Comparison of ENCODE assay signal across 18 cellular contexts in the genomic region with DNA sequence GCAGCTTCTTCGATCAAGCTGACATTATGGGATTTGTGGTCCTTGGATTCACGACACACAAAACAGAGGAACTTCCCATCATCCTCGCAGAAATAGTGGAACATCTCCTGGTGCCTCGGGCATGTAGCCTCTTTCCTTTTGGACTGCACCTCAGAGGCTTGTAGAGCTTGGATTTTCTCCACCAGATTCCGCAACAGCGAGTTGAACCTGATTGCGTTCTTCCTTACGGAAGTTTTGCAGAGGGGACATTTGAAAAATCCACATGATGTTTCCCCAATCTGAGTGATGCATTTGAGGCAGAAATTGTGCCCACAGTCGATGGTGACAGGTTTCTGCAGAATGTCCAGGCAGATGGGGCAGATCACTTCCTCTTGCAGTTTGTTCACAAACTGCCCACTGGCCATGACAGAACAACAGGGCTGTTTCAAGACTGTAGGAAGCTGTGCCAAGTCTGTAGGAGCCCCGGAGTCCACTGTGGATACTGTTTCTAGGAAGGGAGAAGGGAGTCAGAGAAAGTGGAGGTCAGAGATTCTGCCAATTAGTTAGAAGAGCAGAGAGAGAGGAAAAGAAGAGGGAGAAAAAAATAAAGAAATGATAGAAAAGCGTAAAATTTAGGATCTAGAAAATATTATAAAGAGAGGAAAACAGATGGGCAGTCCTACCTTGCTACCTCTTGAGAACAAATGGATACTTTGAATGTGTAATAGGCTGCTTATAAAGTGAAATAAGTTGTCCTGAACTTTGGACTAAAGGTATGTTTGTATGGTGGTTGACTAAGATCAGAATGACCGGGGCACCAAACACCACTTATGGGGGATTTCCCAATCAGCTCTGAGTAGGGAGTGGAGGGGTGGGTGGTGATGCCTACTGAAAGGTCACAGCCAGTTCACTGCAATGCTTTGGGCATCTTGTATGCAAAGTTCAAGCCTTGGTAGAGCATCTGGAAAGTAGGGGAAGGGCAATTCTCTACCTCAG. TPM values are rescaled to one million over a fixed set of nuclear protein-coding genes. Genes with fewer than 3 reads are reported as not detected.
DNase-seq lines count a peak whose midpoint lies in the region; ATAC-seq, FAIRE-seq and TF ChIP-seq lines count a peak whose summit lies in the region.
"Had no signal": no experiment of that assay in that cellular context is flagged by ENCODE, and none has a peak within 500 bp of the region (broad histone marks: within the 10 kb centered on the region; RNA-seq: fewer than 3 reads in every experiment).

A gene with protein sequence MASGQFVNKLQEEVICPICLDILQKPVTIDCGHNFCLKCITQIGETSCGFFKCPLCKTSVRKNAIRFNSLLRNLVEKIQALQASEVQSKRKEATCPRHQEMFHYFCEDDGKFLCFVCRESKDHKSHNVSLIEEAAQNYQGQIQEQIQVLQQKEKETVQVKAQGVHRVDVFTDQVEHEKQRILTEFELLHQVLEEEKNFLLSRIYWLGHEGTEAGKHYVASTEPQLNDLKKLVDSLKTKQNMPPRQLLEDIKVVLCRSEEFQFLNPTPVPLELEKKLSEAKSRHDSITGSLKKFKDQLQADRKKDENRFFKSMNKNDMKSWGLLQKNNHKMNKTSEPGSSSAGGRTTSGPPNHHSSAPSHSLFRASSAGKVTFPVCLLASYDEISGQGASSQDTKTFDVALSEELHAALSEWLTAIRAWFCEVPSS (minus strand): TSS at position 689 of the 975 bp plus-strand sequence. CDS start 285 bp downstream, at position 404.

- no peak within 1 kb of the TSS for H3K27ac ChIP-seq in HepG2 (ENCODE audit: extremely low read length, insufficient read depth, low read length)
- H3K27ac ChIP-seq: HL-60, psoas muscle, uterus had no signal

- no peak within 1 kb of the TSS for H2AFZ ChIP-seq in HepG2 (ENCODE audit: low read length)

- DNase-seq in Caco-2 (no peak), HT-29 (ENCODE audit: low spot score) (peak; percentile 90), HepG2 (ENCODE audit: low spot score) (peak; percentile 79), occipital lobe (lab: John Stamatoyannopoulos, UW) (no peak)
- DNase-seq in T-helper 2 cell treated with Interferon-gamma antibody and Interleukin-4, amounts not matched to agents 5 μg/mL and 100 μg/mL, for 36 hours (ENCODE audit: low spot score): no peak
- DNase-seq: activated CD4-positive, alpha-beta T cell treated with anti-CD3 and anti-CD28 coated beads for 1 hour; DMS 273 treated with DMSO at 0.1 percent for 48 hours; effector CD8-positive, alpha-beta T cell; foreskin fibroblast; immature natural killer cell; psoas muscle; uterus had no signal

- no peaks in the 10 kb centered on the region for H3K9me3 Mint-ChIP-seq in Caco-2 (ENCODE audit: unreplicated experiment)
- no peaks in the 10 kb centered on the region for H3K9me3 Mint-ChIP-seq in T-helper 2 cell treated with Interferon-gamma antibody and Interleukin-4, amounts not matched to agents 5 μg/mL and 100 μg/mL, for 36 hours
- H3K9me3 Mint-ChIP-seq: activated T-helper 1 cell treated with anti-CD3 and anti-CD28 coated beads, Interleukin-12 subunit alpha, Interleukin-12 subunit beta, Interleukin-2, Interleukin-4 antibody, amounts not matched to agents 30 ng/mL and 10 ng/mL and 1 ng/mL, durations not matched to agents 14 hours and 24 hours and 36 hours; immature natural killer cell had no signal

- no peak for TF ChIP-seq CTCF in Caco-2 (IDR thresholded peaks at IDR 0.05; ENCODE audit: insufficient read depth in 1 of 2, low read depth in 1 of 2, low read length in 1 of 2, severe bottlenecking in 1 of 2, unreplicated experiment in 1 of 2)
- no peak for TF ChIP-seq CTCF in HepG2 (CRISPR knock-in tag; IDR thresholded peaks at IDR 0.05)

- in situ Hi-C loops in HepG2 (cut with HindIII; ENCODE audit: extremely low pct_ligation_motif_present, low pct_unique_long_range_greater_than_20kb): no loop called here

- H3K9me3 ChIP-seq in Caco-2: no peaks in the 10 kb centered on the region
- no peaks in the 10 kb centered on the region for H3K9me3 ChIP-seq in HepG2 (ENCODE audit: low read length)
- H3K9me3 ChIP-seq: psoas muscle, uterus had no signal

- H3K9ac ChIP-seq in HepG2 (ENCODE audit: insufficient read depth, low read depth, low read length): no peak within 1 kb of the TSS

- POLR2A ChIA-PET in Caco-2 (lab: Charles Lee) (no interaction called here), HepG2 (lab: Yijun Ruan, JAX) (interaction anchor here (0.8 to 2.2 kb wide), 8 partner anchors 10 to 101 kb away, joined by 3 to 21 read pairs (median 4); partner anchors contain the start of gene TRIM26)

- no peak for TF ChIP-seq RAD21 in HepG2 (CRISPR knock-in tag; IDR thresholded peaks at IDR 0.05)

- FAIRE-seq in HepG2 (lab: Jason Lieb, UNC): no peak

- peak in 1 of 2 experiments; percentile 38; a peak in 1 of 4 replicates for TF ChIP-seq EP300 in HepG2 (IDR thresholded peaks at IDR 0.05; ENCODE audit: low read depth in 2 of 2, low read length in 2 of 2)
- TF ChIP-seq EP300 in HepG2 (CRISPR knock-in tag; IDR thresholded peaks at IDR 0.05; ENCODE audit: borderline replicate concordance): no peak

- intact Hi-C loops in Caco-2 (cut with micrococcal nuclease; ENCODE audit: unreplicated experiment) (no loop called here), HepG2 (cut with micrococcal nuclease; ENCODE audit: unreplicated experiment) (no loop called here)

- peaks cover 23% of the 10 kb centered on the region for H3K4me1 ChIP-seq in Caco-2
- H3K4me1 ChIP-seq in HepG2 (ENCODE audit: insufficient read depth, low read length): peaks cover 27% of the 10 kb centered on the region
- H3K4me1 ChIP-seq: psoas muscle, uterus had no signal

- ATAC-seq in GM18907 (IDR thresholded peaks at IDR 0.05; ENCODE audit: unreplicated experiment): peak; percentile 84
- ATAC-seq in HepG2: peak; percentile 81
- no peak for ATAC-seq in HG03280 (IDR thresholded peaks at IDR 0.05; ENCODE audit: unreplicated experiment)
- no peak for ATAC-seq in GM21723 (IDR thresholded peaks at IDR 0.05; ENCODE audit: unreplicated experiment)
- ATAC-seq: psoas muscle had no signal

- no peak for TF ChIP-seq POLR2A in HepG2 (IDR thresholded peaks at IDR 0.05; ENCODE audit: insufficient read depth in 1 of 2, low read depth in 2 of 2, low read length in 2 of 2)

- no peaks in the 10 kb centered on the region for H3K27me3 Mint-ChIP-seq in Caco-2 (ENCODE audit: insufficient read depth, unreplicated experiment)
- H3K27me3 Mint-ChIP-seq in T-helper 2 cell treated with Interferon-gamma antibody and Interleukin-4, amounts not matched to agents 5 μg/mL and 100 μg/mL, for 36 hours (ENCODE audit: low read depth): peaks cover 63% of the 10 kb centered on the region

- H3K4me3 ChIP-seq in Caco-2 (ENCODE audit: low read depth, low read length) (no peak within 1 kb of the TSS), HepG2 (replicated peaks in 1 of 3; ENCODE audit: insufficient read depth in 1 of 3, low read depth in 2 of 3, low read length in 3 of 3) (no peak within 1 kb of the TSS)
- H3K4me3 ChIP-seq: psoas muscle, uterus had no signal

- no peaks in the 10 kb centered on the region for H3K36me3 Mint-ChIP-seq in Caco-2 (ENCODE audit: insufficient read depth, unreplicated experiment)
- no peaks in the 10 kb centered on the region for H3K36me3 Mint-ChIP-seq in T-helper 2 cell treated with Interferon-gamma antibody and Interleukin-4, amounts not matched to agents 5 μg/mL and 100 μg/mL, for 36 hours (ENCODE audit: low read depth)
- H3K36me3 Mint-ChIP-seq: brain, immature natural killer cell had no signal

- H3K4me2 ChIP-seq in HepG2 (ENCODE audit: low read depth, low read length): peak within 1 kb of the TSS; percentile 34

- H3K4me3 Mint-ChIP-seq in Caco-2 (ENCODE audit: unreplicated experiment): no peak within 1 kb of the TSS
- no peak within 1 kb of the TSS for H3K4me3 Mint-ChIP-seq in T-helper 2 cell treated with Interferon-gamma antibody and Interleukin-4, amounts not matched to agents 5 μg/mL and 100 μg/mL, for 36 hours
- H3K4me3 Mint-ChIP-seq: activated T-helper 1 cell treated with anti-CD3 and anti-CD28 coated beads, Interleukin-12 subunit alpha, Interleukin-12 subunit beta, Interleukin-2, Interleukin-4 antibody, amounts not matched to agents 30 ng/mL and 10 ng/mL and 1 ng/mL, durations not matched to agents 14 hours and 24 hours and 36 hours; brain; immature natural killer cell had no signal

- H3K27me3 ChIP-seq in Caco-2 (replicated peaks; ENCODE audit: control insufficient read depth, insufficient read depth, low read length): no peaks in the 10 kb centered on the region
- H3K27me3 ChIP-seq in HepG2 (ENCODE audit: control insufficient read depth in 1 of 2, insufficient read depth in 2 of 2, low read length in 2 of 2): no peaks in the 10 kb centered on the region

- H3K36me3 ChIP-seq in Caco-2 (ENCODE audit: control insufficient read depth, insufficient read depth, low read length) (no peaks in the 10 kb centered on the region), HepG2 (replicated peaks in 1 of 2; ENCODE audit: control insufficient read depth in 1 of 2, insufficient read depth in 2 of 2, low read length in 2 of 2) (no peaks in the 10 kb centered on the region)
- H3K36me3 ChIP-seq: uterus had no signal

- WGBS in HepG2 (ENCODE audit: low lambda C conversion rate): 57% methylated on average over 11 of the region's 12 CpGs

- TSS peak; percentile 74 for BruUV-seq in Caco-2 (replicated peaks; lab: Mats Ljungman, UMichigan)
- TSS peak; percentile 78 for BruUV-seq in HepG2 (replicated peaks; lab: Mats Ljungman, UMichigan)

- H3K27ac Mint-ChIP-seq in Caco-2 (ENCODE audit: unreplicated experiment): no peak within 1 kb of the TSS
- H3K27ac Mint-ChIP-seq in T-helper 2 cell treated with Interferon-gamma antibody and Interleukin-4, amounts not matched to agents 5 μg/mL and 100 μg/mL, for 36 hours: no peak within 1 kb of the TSS
- H3K27ac Mint-ChIP-seq: activated T-helper 1 cell treated with anti-CD3 and anti-CD28 coated beads, Interleukin-12 subunit alpha, Interleukin-12 subunit beta, Interleukin-2, Interleukin-4 antibody, amounts not matched to agents 30 ng/mL and 10 ng/mL and 1 ng/mL, durations not matched to agents 14 hours and 24 hours and 36 hours; brain; immature natural killer cell had no signal

- H3K4me1 Mint-ChIP-seq in Caco-2 (ENCODE audit: low read depth, unreplicated experiment): peaks cover 23% of the 10 kb centered on the region
- peaks cover 7% of the 10 kb centered on the region for H3K4me1 Mint-ChIP-seq in T-helper 2 cell treated with Interferon-gamma antibody and Interleukin-4, amounts not matched to agents 5 μg/mL and 100 μg/mL, for 36 hours (ENCODE audit: low read depth)
- H3K4me1 Mint-ChIP-seq: brain, immature natural killer cell had no signal

- CTCF ChIA-PET in Caco-2 (lab: Charles Lee): interaction anchor here (0.6 to 1.8 kb wide), 3 partner anchors 9 to 328 kb away, joined by 3 to 8 read pairs (median 5); no protein-coding TSS in a partner anchor
- CTCF ChIA-PET in HepG2 (lab: Yijun Ruan, JAX; ENCODE audit: low intra/inter-chr PET ratio, low total read pairs): no interaction called here

- H4K20me1 ChIP-seq in HepG2 (ENCODE audit: insufficient read depth, low read length): no peaks in the 10 kb centered on the region

- H3K79me2 ChIP-seq in HepG2 (ENCODE audit: insufficient read depth, low read length): no peaks in the 10 kb centered on the region

RNA-seq across cellular contexts. Expression of the gene that starts here (rescaled TPM):
- total RNA-seq in Caco-2 (2022): 0.70 and 0.74 TPM in 2 replicates
- 112 and 119 TPM in 2 replicates for total RNA-seq in HT-29 (2014; rRNA removed; shearing (Covaris generic))
- total RNA-seq in HepG2 (2016; rRNA removed; fragmentation: Illumina TruSeq; extraction: Trizol): 0.51 TPM in 1 of 2 replicates, not detected in the other
- total RNA-seq in HepG2 (2016; cell fraction: cytosol; rRNA removed; fragmentation: Illumina TruSeq; extraction: Trizol; ENCODE audit: low read depth): not detected in 2 replicates
- 0.11 TPM in 1 of 2 replicates, not detected in the other for total RNA-seq in HepG2 (2016; cell fraction: insoluble cytoplasmic fraction; rRNA removed; fragmentation: Illumina TruSeq; extraction: Trizol)
- not detected in 2 replicates for total RNA-seq in HepG2 (2016; cell fraction: membrane; rRNA removed; fragmentation: Illumina TruSeq; extraction: Trizol)
- 0.16 and 0.19 TPM in 2 replicates for total RNA-seq in HepG2 (2016; cell fraction: nucleus; rRNA removed; fragmentation: Illumina TruSeq; extraction: Trizol)
- 0.13 and 0.33 TPM in 2 replicates for polyA plus RNA-seq in HepG2 (2011; rRNA removed)
- 0.07 and 0.09 TPM in 2 replicates for polyA plus RNA-seq in HepG2 (2011; cell fraction: cytosol; rRNA removed)
- polyA plus RNA-seq in HepG2 (2011; cell fraction: nucleus; rRNA removed): 0.76 and 0.97 TPM in 2 replicates
- polyA plus RNA-seq in HepG2 (2012): 3.9 and 7.8 TPM in 2 replicates
- polyA plus RNA-seq in HepG2 (2016; cell fraction: cytosol; fragmentation: Illumina TruSeq; extraction: Trizol; ENCODE audit: low read depth): 0.08 and 0.22 TPM in 2 replicates
- not detected in 2 replicates for polyA plus RNA-seq in HepG2 (2016; cell fraction: insoluble cytoplasmic fraction; fragmentation: Illumina TruSeq; extraction: Trizol; ENCODE audit: low read depth)
- not detected in 2 replicates for polyA plus RNA-seq in HepG2 (2016; cell fraction: membrane; fragmentation: Illumina TruSeq; extraction: Trizol; ENCODE audit: low read depth)
- 0.30 TPM in 1 of 2 replicates, not detected in the other for polyA plus RNA-seq in HepG2 (2016; cell fraction: nucleus; fragmentation: Illumina TruSeq; extraction: Trizol; ENCODE audit: insufficient read depth, low read depth)
- 0.09 and 0.16 TPM in 2 replicates for polyA minus RNA-seq in HepG2 (2011; rRNA and poly(A)+ RNA removed; ENCODE audit: low replicate concordance)
- polyA minus RNA-seq in HepG2 (2011; cell fraction: cytosol; rRNA and poly(A)+ RNA removed): not detected in 2 replicates
- 1.3 and 3.5 TPM in 2 replicates for polyA minus RNA-seq in HepG2 (2011; cell fraction: nucleus; rRNA and poly(A)+ RNA removed)
- not detected for total RNA-seq in occipital lobe
- total RNA-seq: activated T-helper 1 cell treated with anti-CD3 and anti-CD28 coated beads, Interleukin-12 subunit alpha, Interleukin-12 subunit beta, Interleukin-2, Interleukin-4 antibody, amounts not matched to agents 30 ng/mL and 10 ng/mL and 1 ng/mL, durations not matched to agents 14 hours and 24 hours and 36 hours; psoas muscle; uterus had no signal
- polyA plus RNA-seq: immature natural killer cell had no signal

Comparison
In these comparisons a context has a peak if more than half of its experiments do, and no peak if none do; other contexts are left out.
1. RNA of the gene that starts here (total RNA-seq): 112 to 119 TPM in HT-29; 0.70 to 0.74 TPM in Caco-2, 0.11 to 0.51 TPM in HepG2 and not detected in occipital lobe (single experiment); every median in the first group is over 10 times any median in the second.
2. DNase-seq: peak in HT-29 (single experiment) and HepG2 (single experiment); none in Caco-2 (0 of 2), T-helper 2 cell treated with Interferon-gamma antibody and Interleukin-4, amounts not matched to agents 5 μg/mL and 100 μg/mL, for 36 hours (single experiment) and occipital lobe (single experiment).
3. ATAC-seq: peak in GM18907 (single experiment) and HepG2 (single experiment); none in HG03280 (single experiment) and GM21723 (single experiment).